1 cellular context compared by ENCODE assay signal in genomic region chr19:34926685-34927375, GRCh38.
A peak's percentile ranks its signal among the peaks of the same experiment; 100 is the strongest.
TF ChIP-seq lines count a peak whose summit lies in the region.

TSS of gene ZNF30 (plus strand) at chr19:34926903. CDS start at chr19:34929948, 3,045 bp downstream.

TF ChIP-seq in WTC11, 78 proteins besides CTCF, POLR2A, EP300 and RAD21 (continued from another document):
- TF ChIP-seq ARID4B (CRISPR knock-in tag; IDR thresholded peaks at IDR 0.05; ENCODE audit: borderline replicate concordance) (0 out of 2 replicates have a peak, but pooled peaks have one; percentile 49), ZNF219 (CRISPR knock-in tag; IDR thresholded peaks at IDR 0.05; ENCODE audit: borderline replicate concordance) (no peak)
